Comparison of ENCODE assay signal across 23 cellular contexts in the genomic region with DNA sequence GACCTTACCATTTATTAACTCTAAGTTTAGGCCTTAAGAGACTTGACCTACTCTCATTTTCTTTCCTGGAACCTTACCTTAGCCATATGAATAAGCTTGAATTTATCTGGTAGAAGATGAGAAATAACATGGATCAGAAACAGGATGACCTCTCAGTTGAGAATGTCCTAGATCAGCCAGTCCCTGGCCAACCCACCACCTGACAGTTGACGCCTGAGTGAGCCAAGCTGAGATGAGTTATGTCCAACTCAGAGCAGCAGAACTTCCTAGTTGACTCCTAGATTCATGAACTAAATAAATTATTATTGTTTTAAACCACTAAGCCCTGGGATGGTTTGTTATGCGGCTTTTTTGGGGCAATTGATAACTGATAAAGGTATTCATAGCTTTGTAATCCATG.
"Had no signal": no experiment of that assay in that cellular context is flagged by ENCODE, and none has a peak within 500 bp of the region (broad histone marks: within the 10 kb centered on the region; RNA-seq: fewer than 3 reads in every experiment).

No MANE protein-coding gene starts in this region.

- H3K9me3 ChIP-seq: colonic mucosa, esophagus muscularis mucosa, esophagus squamous epithelium, gastrocnemius medialis, gastroesophageal sphincter, heart left ventricle had no signal

- H3K27ac ChIP-seq: colonic mucosa, coronary artery, dorsolateral prefrontal cortex, epithelial cell of prostate, esophagus muscularis mucosa, esophagus squamous epithelium, foreskin keratinocyte, gastrocnemius medialis, gastroesophageal sphincter, heart left ventricle had no signal

- H3K36me3 ChIP-seq: colonic mucosa, esophagus muscularis mucosa, esophagus squamous epithelium, gastrocnemius medialis, gastroesophageal sphincter, heart left ventricle had no signal

- H3K4me3 Mint-ChIP-seq: dendritic cell treated with granulocyte-macrophage colony-stimulating factor and Interleukin-4, amounts not matched to agents 40 ng/mL and 50 ng/mL, for 4 days; effector memory CD8-positive, alpha-beta T cell; endodermal cell had no signal

- H3K4me3 ChIP-seq: colonic mucosa, coronary artery, dorsolateral prefrontal cortex, esophagus muscularis mucosa, esophagus squamous epithelium, gastrocnemius medialis, gastroesophageal sphincter, heart left ventricle had no signal

- H3K4me1 ChIP-seq: colonic mucosa, esophagus muscularis mucosa, esophagus squamous epithelium, foreskin keratinocyte, gastroesophageal sphincter had no signal

- H3K27me3 Mint-ChIP-seq: dendritic cell treated with granulocyte-macrophage colony-stimulating factor and Interleukin-4, amounts not matched to agents 40 ng/mL and 50 ng/mL, for 4 days; effector memory CD8-positive, alpha-beta T cell had no signal

- ATAC-seq: effector memory CD8-positive, alpha-beta T cell; esophagus mucosa; foreskin keratinocyte; gastrocnemius medialis; gastroesophageal sphincter; heart left ventricle had no signal

- H3K27me3 ChIP-seq: colonic mucosa, dorsolateral prefrontal cortex, esophagus muscularis mucosa, esophagus squamous epithelium, foreskin keratinocyte, gastrocnemius medialis, gastroesophageal sphincter, heart left ventricle had no signal

- H3K9me3 Mint-ChIP-seq: dendritic cell treated with granulocyte-macrophage colony-stimulating factor and Interleukin-4, amounts not matched to agents 40 ng/mL and 50 ng/mL, for 4 days; effector memory CD8-positive, alpha-beta T cell; endodermal cell had no signal

- H3K27ac Mint-ChIP-seq: dendritic cell treated with granulocyte-macrophage colony-stimulating factor and Interleukin-4, amounts not matched to agents 40 ng/mL and 50 ng/mL, for 4 days; effector memory CD8-positive, alpha-beta T cell; endodermal cell had no signal

- H3K4me1 Mint-ChIP-seq: endodermal cell had no signal

- DNase-seq: colonic mucosa; cortex of kidney; dorsolateral prefrontal cortex; effector CD4-positive, alpha-beta T cell; effector CD8-positive, alpha-beta T cell; effector memory CD4-positive, alpha-beta T cell; effector memory CD8-positive, alpha-beta T cell; endodermal cell; erythroblast; esophagus squamous epithelium; foreskin fibroblast; foreskin keratinocyte; foreskin melanocyte; gastrocnemius medialis; glutamatergic neuron; head of caudate nucleus; heart left ventricle had no signal
